Comparison of ENCODE assay signal across 1 cellular context in genomic region chr3:16366581-16366980, GRCh38.
TF ChIP-seq lines count a peak whose summit lies in the region.

No MANE protein-coding gene starts in this region.

TF ChIP-seq in H1, 55 proteins besides CTCF, POLR2A, EP300 and RAD21:
- TF ChIP-seq RNF2 (IDR thresholded peaks at IDR 0.05; ENCODE audit: borderline replicate concordance, low read depth, low read length, missing control alignments, poor library complexity, severe bottlenecking) (no peak), TCF12 (IDR thresholded peaks at IDR 0.05; ENCODE audit: low read depth, low read length) (no peak), USF2 (IDR thresholded peaks at IDR 0.05; ENCODE audit: low read length) (no peak), SUZ12 (IDR thresholded peaks at IDR 0.05; ENCODE audit: low read length) (no peak), POU5F1 (IDR thresholded peaks at IDR 0.05; ENCODE audit: low read depth, low read length) (no peak)
- TF ChIP-seq, protein P1, sequence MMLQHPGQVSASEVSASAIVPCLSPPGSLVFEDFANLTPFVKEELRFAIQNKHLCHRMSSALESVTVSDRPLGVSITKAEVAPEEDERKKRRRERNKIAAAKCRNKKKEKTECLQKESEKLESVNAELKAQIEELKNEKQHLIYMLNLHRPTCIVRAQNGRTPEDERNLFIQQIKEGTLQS (IDR thresholded peaks at IDR 0.05; ENCODE audit: insufficient read depth, low read depth, low read length) = no peak
